12 cellular contexts compared by ENCODE assay signal in the genomic region with DNA sequence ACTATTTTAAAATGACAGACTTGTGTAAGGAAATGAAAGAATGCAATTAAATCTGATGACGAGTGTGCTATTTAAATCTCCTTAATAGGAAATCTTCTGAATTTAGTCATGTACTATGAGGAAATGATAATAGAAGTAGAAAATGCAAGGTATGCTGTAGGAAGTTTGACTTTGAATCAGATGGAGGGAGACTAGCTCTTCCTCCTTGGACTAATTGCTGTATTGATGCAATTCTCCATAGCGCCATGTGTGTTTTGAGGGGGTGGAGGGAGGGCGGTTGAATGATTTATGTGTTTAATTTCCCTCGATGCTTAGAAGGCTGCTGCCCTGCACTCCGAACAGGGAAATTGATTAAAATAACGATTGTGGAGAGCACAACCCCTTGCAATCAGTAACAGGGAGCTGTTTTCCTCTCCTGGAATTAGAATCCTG.
DNase-seq lines count a peak whose midpoint lies in the region; ATAC-seq and TF ChIP-seq lines count a peak whose summit lies in the region.
"Had no signal": no experiment of that assay in that cellular context is flagged by ENCODE, and none has a peak within 500 bp of the region (broad histone marks: within the 10 kb centered on the region; RNA-seq: fewer than 3 reads in every experiment).

No MANE protein-coding gene starts in this region.

- H3K27ac Mint-ChIP-seq in activated T-helper 1 cell treated with anti-CD3 and anti-CD28 coated beads, Interleukin-12 subunit alpha, Interleukin-12 subunit beta, Interleukin-2, Interleukin-4 antibody, amounts not matched to agents 30 ng/mL and 10 ng/mL and 1 ng/mL, durations not matched to agents 14 hours and 24 hours and 36 hours: no peak overlapping the region
- H3K27ac Mint-ChIP-seq: B cell had no signal

- H3K36me3 ChIP-seq in A673 (ENCODE audit: insufficient read depth, low read length, poor library complexity, severe bottlenecking) (no peaks in the 10 kb centered on the region), body of pancreas (replicated peaks in 1 of 2; ENCODE audit: insufficient read depth in 1 of 2, low read depth in 2 of 2) (no peaks in the 10 kb centered on the region)
- H3K36me3 ChIP-seq: lower lobe of right lung had no signal

- DNase-seq in A673 (ENCODE audit: low spot score) (peak; percentile 88), HS-27A (ENCODE audit: low read depth) (peak; percentile 50), amniotic stem cell (lab: John Stamatoyannopoulos, UW) (peak; percentile 35), glomerular visceral epithelial cell (ENCODE audit: extremely low spot score) (peak; percentile 39), body of pancreas (no peak), hippocampal formation (lab: John Stamatoyannopoulos, UW) (no peak), NCI-H1105 (lab: John Stamatoyannopoulos, UW) (no peak)
- DNase-seq in activated T-helper 1 cell treated with anti-CD3 and anti-CD28 coated beads, Interleukin-12 subunit alpha, Interleukin-12 subunit beta, Interleukin-2, Interleukin-4 antibody, amounts not matched to agents 30 ng/mL and 10 ng/mL and 1 ng/mL, durations not matched to agents 14 hours and 24 hours and 36 hours (ENCODE audit: low spot score): no peak
- DNase-seq: activated T-cell treated with anti-CD3 and anti-CD28 coated beads, Interleukin-2, amount 50 U/mL, for 4 hours; lower lobe of right lung; NCI-H2171 had no signal

- no peak for TF ChIP-seq POLR2A in body of pancreas (IDR thresholded peaks at IDR 0.05)

- WGBS in body of pancreas, 2 donors: 7 to 15% methylated on average over 6 of the region's 6 CpGs

- H3K4me3 ChIP-seq in A673 (ENCODE audit: low read depth, low read length, poor library complexity, severe bottlenecking) (no peak overlapping the region), body of pancreas (no peak overlapping the region)
- H3K4me3 ChIP-seq: lower lobe of right lung had no signal

- peaks cover 9% of the 10 kb centered on the region for H3K27me3 Mint-ChIP-seq in activated T-helper 1 cell treated with anti-CD3 and anti-CD28 coated beads, Interleukin-12 subunit alpha, Interleukin-12 subunit beta, Interleukin-2, Interleukin-4 antibody, amounts not matched to agents 30 ng/mL and 10 ng/mL and 1 ng/mL, durations not matched to agents 14 hours and 24 hours and 36 hours (ENCODE audit: insufficient read depth)

- no peaks in the 10 kb centered on the region for H3K36me3 Mint-ChIP-seq in activated T-helper 1 cell treated with anti-CD3 and anti-CD28 coated beads, Interleukin-12 subunit alpha, Interleukin-12 subunit beta, Interleukin-2, Interleukin-4 antibody, amounts not matched to agents 30 ng/mL and 10 ng/mL and 1 ng/mL, durations not matched to agents 14 hours and 24 hours and 36 hours (ENCODE audit: low read depth)

- peaks cover 5% of the 10 kb centered on the region for H3K9me3 ChIP-seq in A673 (ENCODE audit: low read depth, low read length, poor library complexity, severe bottlenecking)
- H3K9me3 ChIP-seq in body of pancreas: no peaks in the 10 kb centered on the region

- H3K4me1 Mint-ChIP-seq in activated T-helper 1 cell treated with anti-CD3 and anti-CD28 coated beads, Interleukin-12 subunit alpha, Interleukin-12 subunit beta, Interleukin-2, Interleukin-4 antibody, amounts not matched to agents 30 ng/mL and 10 ng/mL and 1 ng/mL, durations not matched to agents 14 hours and 24 hours and 36 hours (ENCODE audit: low read depth): no peaks in the 10 kb centered on the region
- H3K4me1 Mint-ChIP-seq: B cell had no signal

- TF ChIP-seq CTCF in A673 (conservative IDR thresholded peaks at IDR 0.05; ENCODE audit: low read depth, low read length) (no peak), body of pancreas (IDR thresholded peaks at IDR 0.05) (no peak)

- POLR2A ChIA-PET in A673 (lab: Charles Lee; ENCODE audit: low non-redundant PET): interaction anchor here (0.6 kb wide), 1 partner anchor 586 kb away, joined by 4 read pairs; no protein-coding TSS in a partner anchor

- H3K4me3 Mint-ChIP-seq in activated T-helper 1 cell treated with anti-CD3 and anti-CD28 coated beads, Interleukin-12 subunit alpha, Interleukin-12 subunit beta, Interleukin-2, Interleukin-4 antibody, amounts not matched to agents 30 ng/mL and 10 ng/mL and 1 ng/mL, durations not matched to agents 14 hours and 24 hours and 36 hours: no peak overlapping the region
- H3K4me3 Mint-ChIP-seq: activated T-cell treated with anti-CD3 and anti-CD28 coated beads, Interleukin-2, amount 50 U/mL, for 4 hours; B cell had no signal

- H3K9me3 Mint-ChIP-seq in activated T-helper 1 cell treated with anti-CD3 and anti-CD28 coated beads, Interleukin-12 subunit alpha, Interleukin-12 subunit beta, Interleukin-2, Interleukin-4 antibody, amounts not matched to agents 30 ng/mL and 10 ng/mL and 1 ng/mL, durations not matched to agents 14 hours and 24 hours and 36 hours: peaks cover 11% of the 10 kb centered on the region

- CTCF ChIA-PET in A673 (lab: Charles Lee): no interaction called here

- BruUV-seq in A673 (replicated peaks; lab: Mats Ljungman, UMichigan): no TSS peak

- H3K27me3 ChIP-seq in A673 (replicated peaks; ENCODE audit: insufficient read depth, low read depth, low read length, poor library complexity): no peaks in the 10 kb centered on the region
- no peaks in the 10 kb centered on the region for H3K27me3 ChIP-seq in body of pancreas

- intact Hi-C loops in A673 (cut with micrococcal nuclease; ENCODE audit: unreplicated experiment) (no loop called here), body of pancreas (cut with DNase I) (no loop called here)
- intact Hi-C loops in activated T-helper 1 cell treated with anti-CD3 and anti-CD28 coated beads, Interleukin-12 subunit alpha, Interleukin-12 subunit beta, Interleukin-2, Interleukin-4 antibody, amounts not matched to agents 30 ng/mL and 10 ng/mL and 1 ng/mL, durations not matched to agents 14 hours and 24 hours and 36 hours (cut with micrococcal nuclease): no loop called here

- ATAC-seq in body of pancreas: no peak
- ATAC-seq: activated T-cell treated with anti-CD3 and anti-CD28 coated beads, Interleukin-2, amount 50 U/mL, for 4 hours; lower lobe of right lung had no signal

- H3K4me1 ChIP-seq in A673 (ENCODE audit: insufficient read depth, low read length, poor library complexity, severe bottlenecking) (peaks cover 37% of the 10 kb centered on the region), body of pancreas (no peaks in the 10 kb centered on the region)
- H3K4me1 ChIP-seq: lower lobe of right lung had no signal

- H3K27ac ChIP-seq in A673 (ENCODE audit: low read depth, low read length, poor library complexity, severe bottlenecking) (peak overlapping the region; percentile 90), body of pancreas (no peak overlapping the region)
- H3K27ac ChIP-seq: lower lobe of right lung had no signal

Comparison
In these comparisons a context has a peak if more than half of its experiments do, and no peak if none do; other contexts are left out.
1. DNase-seq: peak in A673 (single experiment), HS-27A (single experiment), amniotic stem cell (single experiment) and glomerular visceral epithelial cell (single experiment); none in body of pancreas (0 of 4), hippocampal formation (0 of 2), activated T-helper 1 cell treated with anti-CD3 and anti-CD28 coated beads, Interleukin-12 subunit alpha, Interleukin-12 subunit beta, Interleukin-2, Interleukin-4 antibody, amounts not matched to agents 30 ng/mL and 10 ng/mL and 1 ng/mL, durations not matched to agents 14 hours and 24 hours and 36 hours (single experiment) and NCI-H1105 (single experiment).